In the genomic region with DNA sequence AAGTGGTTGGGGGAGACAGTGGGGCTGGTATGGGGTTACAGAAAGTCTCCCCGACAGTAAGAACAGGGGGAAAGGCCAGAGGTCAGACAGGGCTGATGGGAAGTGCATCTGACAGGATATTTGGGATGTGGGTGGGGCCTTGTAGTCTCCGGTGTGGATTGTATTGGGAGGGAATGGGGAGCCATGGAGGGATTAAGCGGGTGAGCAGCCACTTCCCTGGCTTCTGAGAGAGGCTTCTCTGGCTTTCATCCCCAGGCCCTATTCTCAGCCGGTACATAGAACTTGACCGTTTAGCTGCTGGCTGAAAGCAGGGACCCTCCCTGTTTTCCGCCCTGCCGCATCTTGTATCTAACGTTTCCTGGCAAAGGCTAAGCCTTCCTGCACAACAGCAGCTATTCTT, we compare ENCODE assay signal across 38 cellular contexts.
"Had no signal": no experiment of that assay in that cellular context is flagged by ENCODE, and none has a peak within 500 bp of the region (broad histone marks: within the 10 kb centered on the region; RNA-seq: fewer than 3 reads in every experiment).

No MANE protein-coding gene starts in this region.

- H3K9me3 ChIP-seq: ascending aorta had no signal

- H3K9me3 Mint-ChIP-seq: activated CD4-positive, alpha-beta memory T cell treated with anti-CD3 and anti-CD28 coated beads for 36 hours; activated CD4-positive, alpha-beta T cell treated with anti-CD3 and anti-CD28 coated beads, Interleukin-2, amount 10 ng/mL, durations not matched to agents 24 days and 14 days; activated CD8-positive, alpha-beta T cell treated with anti-CD3 and anti-CD28 coated beads for 36 hours; activated naive CD4-positive, alpha-beta T cell treated with anti-CD3 and anti-CD28 coated beads, Interleukin-2, amount 10 ng/mL, durations not matched to agents 7 days and 5 days; activated naive CD4-positive, alpha-beta T cell treated with anti-CD3 and anti-CD28 coated beads, Interleukin-2, amount 50 U/mL, for 24 hours; activated naive CD8-positive, alpha-beta T cell treated with anti-CD3 and anti-CD28 coated beads, Interleukin-2, amount 10 ng/mL, durations not matched to agents 7 days and 5 days; activated naive CD8-positive, alpha-beta T cell treated with anti-CD3 and anti-CD28 coated beads, Interleukin-2, amount 50 U/mL, for 24 hours; activated T-cell treated with anti-CD3 and anti-CD28 coated beads, Interleukin-2, amount 50 U/mL, for 4 hours; activated T-cell treated with anti-CD3 and anti-CD28 coated beads, Interleukin-2, amount 50 U/mL, for 72 hours; activated T-helper 1 cell treated with anti-CD3 and anti-CD28 coated beads, Interleukin-12 subunit alpha, Interleukin-12 subunit beta, Interleukin-2, Interleukin-4 antibody, amounts not matched to agents 30 ng/mL and 10 ng/mL and 1 ng/mL, durations not matched to agents 14 hours and 24 hours and 36 hours; activated T-helper 17 cell treated with anti-CD3 and anti-CD28 coated beads, Interleukin-2, amount 50 U/mL, for 72 hours; central memory CD8-positive, alpha-beta T cell; T-helper 1 cell treated with Interleukin-12 subunit alpha and Interleukin-12 subunit beta and Interleukin-4 antibody, amounts not matched to agents 30 μg/mL and 1 μg/mL, for 36 hours; T-helper 2 cell treated with Interferon-gamma antibody and Interleukin-4, amounts not matched to agents 5 μg/mL and 100 μg/mL, for 36 hours had no signal

- H3K4me1 Mint-ChIP-seq: activated B cell treated with CpG ODN at 0.5 μM for 24 hours; activated CD4-positive, alpha-beta T cell treated with anti-CD3 and anti-CD28 coated beads, Interleukin-2, amount 10 ng/mL, durations not matched to agents 24 days and 14 days; activated naive CD4-positive, alpha-beta T cell treated with anti-CD3 and anti-CD28 coated beads, Interleukin-2, amount 10 ng/mL, durations not matched to agents 7 days and 5 days; activated naive CD4-positive, alpha-beta T cell treated with anti-CD3 and anti-CD28 coated beads, Interleukin-2, amount 50 U/mL, for 24 hours; activated naive CD8-positive, alpha-beta T cell treated with anti-CD3 and anti-CD28 coated beads, Interleukin-2, amount 10 ng/mL, durations not matched to agents 7 days and 5 days; activated naive CD8-positive, alpha-beta T cell treated with anti-CD3 and anti-CD28 coated beads, Interleukin-2, amount 50 U/mL, for 24 hours; activated T-helper 17 cell treated with anti-CD3 and anti-CD28 coated beads, Interleukin-2, amount 50 U/mL, for 72 hours; central memory CD8-positive, alpha-beta T cell had no signal

- H3K36me3 Mint-ChIP-seq: activated CD4-positive, alpha-beta memory T cell treated with anti-CD3 and anti-CD28 coated beads for 36 hours; activated naive CD4-positive, alpha-beta T cell treated with anti-CD3 and anti-CD28 coated beads, Interleukin-2, amount 10 ng/mL, durations not matched to agents 7 days and 5 days; activated naive CD4-positive, alpha-beta T cell treated with anti-CD3 and anti-CD28 coated beads, Interleukin-2, amount 50 U/mL, for 24 hours; activated naive CD8-positive, alpha-beta T cell; activated naive CD8-positive, alpha-beta T cell treated with anti-CD3 and anti-CD28 coated beads, Interleukin-2, amount 10 ng/mL, durations not matched to agents 7 days and 5 days; brain had no signal

- DNase-seq: activated B cell treated with CpG ODN at 0.5 μM for 24 hours; activated CD4-positive, alpha-beta memory T cell treated with anti-CD3 and anti-CD28 coated beads for 36 hours; activated CD4-positive, alpha-beta T cell treated with anti-CD3 and anti-CD28 coated beads for 4 hours; activated CD4-positive, alpha-beta T cell treated with anti-CD3 and anti-CD28 coated beads, Interleukin-2, amount 10 ng/mL, durations not matched to agents 24 days and 14 days; activated CD4-positive, alpha-beta T cell treated with anti-CD3 and anti-CD28 coated beads, Interleukin-2, amount 50 U/mL, for 1 hour; activated CD4-positive, alpha-beta T cell treated with anti-CD3 and anti-CD28 coated beads, Interleukin-2, amount 50 U/mL, for 4 hours; activated CD4-positive, CD25-positive, alpha-beta regulatory T cell treated with anti-CD3 and anti-CD28 coated beads, Interleukin-2, amount 50 U/mL, for 72 hours; activated CD8-positive, alpha-beta memory T cell treated with anti-CD3 and anti-CD28 coated beads, Interleukin-2, amount 50 U/mL, for 4 hours; activated CD8-positive, alpha-beta T cell treated with anti-CD3 and anti-CD28 coated beads for 36 hours; activated effector memory CD4-positive, alpha-beta T cell treated with anti-CD3 and anti-CD28 coated beads, Interleukin-2, amount 50 U/mL, for 16 hours; activated naive CD4-positive, alpha-beta T cell treated with anti-CD3 and anti-CD28 coated beads, Interleukin-2, amount 10 ng/mL, durations not matched to agents 7 days and 5 days; activated naive CD4-positive, alpha-beta T cell treated with Interleukin-2 at 50 U/mL for 16 hours; activated naive CD8-positive, alpha-beta T cell treated with anti-CD3 and anti-CD28 coated beads, Interleukin-2, amount 10 ng/mL, durations not matched to agents 7 days and 5 days; activated naive CD8-positive, alpha-beta T cell treated with anti-CD3 and anti-CD28 coated beads, Interleukin-2, amount 50 U/mL, for 24 hours; activated T-cell treated with anti-CD3 and anti-CD28 coated beads for 4 hours; activated T-cell treated with anti-CD3 and anti-CD28 coated beads, Interleukin-2, amount 50 U/mL, for 1 hour; activated T-cell treated with anti-CD3 and anti-CD28 coated beads, Interleukin-2, amount 50 U/mL, for 4 hours; activated T-cell treated with anti-CD3 and anti-CD28 coated beads, Interleukin-2, amount 50 U/mL, for 72 hours; amygdala; anterior cingulate cortex; caudate nucleus; cerebellar nuclear complex; T-helper 1 cell; T-helper 2 cell; T-helper 9 cell had no signal

- H3K27me3 ChIP-seq: ascending aorta, cardiac muscle cell had no signal

- H3K4me3 ChIP-seq: ascending aorta, cardiac muscle cell had no signal

- H3K36me3 ChIP-seq: ascending aorta, cardiac muscle cell had no signal

- FAIRE-seq: bronchial epithelial cell, TTC549 had no signal

- H3K27ac ChIP-seq: ascending aorta, cardiac muscle cell, VCaP had no signal

- H3K4me3 Mint-ChIP-seq: activated B cell treated with CpG ODN at 0.5 μM for 24 hours; activated CD4-positive, alpha-beta memory T cell treated with anti-CD3 and anti-CD28 coated beads for 36 hours; activated CD4-positive, alpha-beta T cell treated with anti-CD3 and anti-CD28 coated beads, Interleukin-2, amount 10 ng/mL, durations not matched to agents 24 days and 14 days; activated CD8-positive, alpha-beta T cell treated with anti-CD3 and anti-CD28 coated beads for 36 hours; activated naive CD4-positive, alpha-beta T cell treated with anti-CD3 and anti-CD28 coated beads, Interleukin-2, amount 10 ng/mL, durations not matched to agents 7 days and 5 days; activated naive CD4-positive, alpha-beta T cell treated with anti-CD3 and anti-CD28 coated beads, Interleukin-2, amount 50 U/mL, for 24 hours; activated naive CD8-positive, alpha-beta T cell; activated naive CD8-positive, alpha-beta T cell treated with anti-CD3 and anti-CD28 coated beads, Interleukin-2, amount 10 ng/mL, durations not matched to agents 7 days and 5 days; activated naive CD8-positive, alpha-beta T cell treated with anti-CD3 and anti-CD28 coated beads, Interleukin-2, amount 50 U/mL, for 24 hours; activated T-cell treated with anti-CD3 and anti-CD28 coated beads, Interleukin-2, amount 50 U/mL, for 4 hours; activated T-cell treated with anti-CD3 and anti-CD28 coated beads, Interleukin-2, amount 50 U/mL, for 72 hours; activated T-helper 1 cell treated with anti-CD3 and anti-CD28 coated beads, Interleukin-12 subunit alpha, Interleukin-12 subunit beta, Interleukin-2, Interleukin-4 antibody, amounts not matched to agents 30 ng/mL and 10 ng/mL and 1 ng/mL, durations not matched to agents 14 hours and 24 hours and 36 hours; activated T-helper 17 cell treated with anti-CD3 and anti-CD28 coated beads, Interleukin-2, amount 50 U/mL, for 72 hours; brain; central memory CD8-positive, alpha-beta T cell; T-helper 1 cell treated with Interleukin-12 subunit alpha and Interleukin-12 subunit beta and Interleukin-4 antibody, amounts not matched to agents 30 μg/mL and 1 μg/mL, for 36 hours; T-helper 2 cell treated with Interferon-gamma antibody and Interleukin-4, amounts not matched to agents 5 μg/mL and 100 μg/mL, for 36 hours had no signal

- H3K27ac Mint-ChIP-seq: activated B cell treated with CpG ODN at 0.5 μM for 24 hours; activated CD4-positive, alpha-beta memory T cell treated with anti-CD3 and anti-CD28 coated beads for 36 hours; activated CD4-positive, alpha-beta T cell treated with anti-CD3 and anti-CD28 coated beads, Interleukin-2, amount 10 ng/mL, durations not matched to agents 24 days and 14 days; activated CD8-positive, alpha-beta T cell treated with anti-CD3 and anti-CD28 coated beads for 36 hours; activated naive CD4-positive, alpha-beta T cell treated with anti-CD3 and anti-CD28 coated beads, Interleukin-2, amount 10 ng/mL, durations not matched to agents 7 days and 5 days; activated naive CD4-positive, alpha-beta T cell treated with anti-CD3 and anti-CD28 coated beads, Interleukin-2, amount 50 U/mL, for 24 hours; activated naive CD8-positive, alpha-beta T cell; activated naive CD8-positive, alpha-beta T cell treated with anti-CD3 and anti-CD28 coated beads, Interleukin-2, amount 10 ng/mL, durations not matched to agents 7 days and 5 days; activated naive CD8-positive, alpha-beta T cell treated with anti-CD3 and anti-CD28 coated beads, Interleukin-2, amount 50 U/mL, for 24 hours; activated T-cell treated with anti-CD3 and anti-CD28 coated beads, Interleukin-2, amount 50 U/mL, for 72 hours; activated T-helper 1 cell treated with anti-CD3 and anti-CD28 coated beads, Interleukin-12 subunit alpha, Interleukin-12 subunit beta, Interleukin-2, Interleukin-4 antibody, amounts not matched to agents 30 ng/mL and 10 ng/mL and 1 ng/mL, durations not matched to agents 14 hours and 24 hours and 36 hours; activated T-helper 17 cell treated with anti-CD3 and anti-CD28 coated beads, Interleukin-2, amount 50 U/mL, for 72 hours; T-helper 1 cell treated with Interleukin-12 subunit alpha and Interleukin-12 subunit beta and Interleukin-4 antibody, amounts not matched to agents 30 μg/mL and 1 μg/mL, for 36 hours; T-helper 2 cell treated with Interferon-gamma antibody and Interleukin-4, amounts not matched to agents 5 μg/mL and 100 μg/mL, for 36 hours had no signal

- H3K4me1 ChIP-seq: ascending aorta had no signal

- H3K27me3 Mint-ChIP-seq: activated CD4-positive, alpha-beta memory T cell treated with anti-CD3 and anti-CD28 coated beads for 36 hours had no signal
